In the genomic region with DNA sequence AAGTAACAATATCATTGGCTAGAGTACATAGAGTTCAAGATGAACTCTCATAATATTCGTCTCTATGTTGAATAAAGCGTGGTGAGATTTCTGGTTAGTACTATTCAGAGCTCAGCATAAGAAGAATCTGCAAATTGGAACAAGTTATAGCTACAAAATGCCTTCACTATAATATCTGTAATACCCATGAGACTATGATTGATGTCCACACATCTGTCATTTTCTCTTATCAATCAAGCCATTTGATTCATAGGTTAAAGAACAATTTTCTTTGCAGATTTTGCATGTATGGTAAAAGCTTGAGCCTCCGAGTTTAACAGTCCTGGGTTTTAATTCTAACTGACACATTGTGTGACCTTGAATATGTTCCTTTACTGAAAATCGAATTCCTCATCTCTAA, we compare ENCODE assay signal across 9 cellular contexts. TPM values are rescaled to one million over a fixed set of nuclear protein-coding genes. Genes with fewer than 3 reads are reported as not detected.
DNase-seq lines count a peak whose midpoint lies in the region; ATAC-seq and TF ChIP-seq lines count a peak whose summit lies in the region.
"Had no signal": no experiment of that assay in that cellular context is flagged by ENCODE, and none has a peak within 500 bp of the region (broad histone marks: within the 10 kb centered on the region; RNA-seq: fewer than 3 reads in every experiment).

No MANE protein-coding gene starts in this region.

- no peaks in the 10 kb centered on the region for H3K27me3 Mint-ChIP-seq in activated T-cell treated with anti-CD3 and anti-CD28 coated beads, Interleukin-2, amount 50 U/mL, for 4 hours (ENCODE audit: low read depth)

- no peak for DNase-seq in activated T-cell treated with anti-CD3 and anti-CD28 coated beads, Interleukin-2, amount 50 U/mL, for 4 hours
- DNase-seq in activated T-cell treated with anti-CD3 and anti-CD28 coated beads, Interleukin-2, amount 50 U/mL, for 48 hours = no peak
- DNase-seq in WERI-Rb-1 (no peak), fibroblast of villous mesenchyme (ENCODE audit: low read depth) (no peak), stomach (no peak), NCI-H748 (lab: John Stamatoyannopoulos, UW; ENCODE audit: unreplicated experiment) (no peak), COLO829 (ENCODE audit: low spot score) (no peak)

- TF ChIP-seq CTCF in WERI-Rb-1 (IDR thresholded peaks at IDR 0.05; ENCODE audit: low read depth, low read length) = no peak
- no peak for TF ChIP-seq CTCF in fibroblast of villous mesenchyme (IDR thresholded peaks at IDR 0.05; ENCODE audit: insufficient read depth, low read depth, low read length)
- no peak for TF ChIP-seq CTCF in stomach (IDR thresholded peaks at IDR 0.05)

- H3K9me3 Mint-ChIP-seq in activated T-cell treated with anti-CD3 and anti-CD28 coated beads, Interleukin-2, amount 50 U/mL, for 4 hours = no peaks in the 10 kb centered on the region

- H3K27me3 ChIP-seq in WERI-Rb-1 (ENCODE audit: insufficient read depth, low read depth, severe bottlenecking) = no peaks in the 10 kb centered on the region
- H3K27me3 ChIP-seq in stomach = no peaks in the 10 kb centered on the region

- H3K4me1 ChIP-seq in stomach = peaks cover 11 to 53% (median 33%) of the 10 kb centered on the region in 4 donors

- TF ChIP-seq EP300 in stomach (IDR thresholded peaks at IDR 0.05) = no peak

- H3K9me3 ChIP-seq in WERI-Rb-1 (ENCODE audit: severe bottlenecking) = no peaks in the 10 kb centered on the region
- H3K9me3 ChIP-seq in stomach = no peaks in the 10 kb centered on the region

- peaks cover 19% of the 10 kb centered on the region for H3K36me3 ChIP-seq in WERI-Rb-1
- peaks cover 0 to 11% (median 5%) of the 10 kb centered on the region in 4 donors for H3K36me3 ChIP-seq in stomach

- H3K4me3 ChIP-seq in WERI-Rb-1 (ENCODE audit: low read depth, low read length) (peak overlapping the region; percentile 97), fibroblast of villous mesenchyme (ENCODE audit: low read depth, low read length) (peak overlapping the region; percentile 95), stomach (peak overlapping the region; percentile 74 to 81 (median 74))

- no peak for TF ChIP-seq POLR2A in stomach (IDR thresholded peaks at IDR 0.05)

- WGBS in stomach, 5 donors = 62 to 66% (median 64%) methylated on average over 4 of the region's 4 CpGs

- H3K4me3 Mint-ChIP-seq in activated T-cell treated with anti-CD3 and anti-CD28 coated beads, Interleukin-2, amount 50 U/mL, for 4 hours = peak overlapping the region; percentile 95

- intact Hi-C loops in stomach (cut with DNase I; ENCODE audit: low total_unique reads) = no loop called here

- H3K27ac ChIP-seq in WERI-Rb-1 (no peak overlapping the region), stomach (no peak overlapping the region)
- H3K27ac ChIP-seq: C4-2B had no signal

- ATAC-seq in activated T-cell treated with anti-CD3 and anti-CD28 coated beads, Interleukin-2, amount 50 U/mL, for 4 hours = no peak
- ATAC-seq in GM18909 (IDR thresholded peaks at IDR 0.05; ENCODE audit: poor library complexity, unreplicated experiment) = no peak

- peaks cover 8% of the 10 kb centered on the region for H3K36me3 Mint-ChIP-seq in activated T-cell treated with anti-CD3 and anti-CD28 coated beads, Interleukin-2, amount 50 U/mL, for 4 hours (ENCODE audit: insufficient read depth)

- peaks cover 43% of the 10 kb centered on the region for H3K4me1 Mint-ChIP-seq in activated T-cell treated with anti-CD3 and anti-CD28 coated beads, Interleukin-2, amount 50 U/mL, for 4 hours (ENCODE audit: low read depth)

RNA-seq across cellular contexts. Expression of gene SOCS4, which starts 1.4 kb away (rescaled TPM):
- 10 to 100 TPM; 39.8 to 47.0 (median 41.4) TPM for total RNA-seq in activated T-cell treated with anti-CD3 and anti-CD28 coated beads, Interleukin-2, amount 50 U/mL, for 4 hours
- 16.1 and 26.8 TPM in 2 replicates for total RNA-seq in fibroblast of villous mesenchyme
- 10 to 100 TPM in 4 of 5 donors, 1 to 10 TPM in 1; 4.3 to 29.2 (median 18.1) TPM for total RNA-seq in stomach
- polyA plus RNA-seq in stomach = 1 to 10 TPM; 4.1 to 8.4 (median 7.1) TPM

RNA-seq across cellular contexts. Expression of gene WDHD1, which starts 1.6 kb away (rescaled TPM):
- 10 to 100 TPM; 40.6 to 47.8 (median 43.1) TPM for total RNA-seq in activated T-cell treated with anti-CD3 and anti-CD28 coated beads, Interleukin-2, amount 50 U/mL, for 4 hours
- total RNA-seq in fibroblast of villous mesenchyme (9.0 and 14.2 TPM in 2 replicates), stomach (10 to 100 TPM in 1 of 5 donors, 1 to 10 TPM in 1, under 1 TPM in 2, not detected in 1; 0.29 to 15.6 (median 4.4) TPM)
- 1 to 10 TPM in 2 of 3 donors, under 1 TPM in 1; 0.87 to 1.6 (median 1.2) TPM for polyA plus RNA-seq in stomach

RNA-seq across cellular contexts. Expression of gene MAPK1IP1L, which starts 23.0 kb away (rescaled TPM):
- 100 to 1,000 TPM; 139 to 148 (median 141) TPM for total RNA-seq in activated T-cell treated with anti-CD3 and anti-CD28 coated beads, Interleukin-2, amount 50 U/mL, for 4 hours
- total RNA-seq in fibroblast of villous mesenchyme (36.1 and 49.2 TPM in 2 replicates), stomach (10 to 100 TPM in 4 of 5 donors, 1 to 10 TPM in 1; 7.0 to 53.1 (median 29.9) TPM)
- 10 to 100 TPM; 22.9 to 50.9 (median 27.2) TPM for polyA plus RNA-seq in stomach
